Comparison of ENCODE assay signal across 8 cellular contexts in genomic region chr12:4648499-4649357, GRCh38. TPM values are rescaled to one million over a fixed set of nuclear protein-coding genes. Genes with fewer than 3 reads are reported as not detected.
DNase-seq lines count a peak whose midpoint lies in the region; ATAC-seq and TF ChIP-seq lines count a peak whose summit lies in the region.

Gene AKAP3, minus strand, starts transcription at chr12:4649051. Its CDS starts 10,855 bp downstream, at chr12:4638196.
Gene NDUFA9, plus strand, starts transcription at chr12:4649114. Its CDS starts 13 bp downstream, at chr12:4649127.

- peaks cover 0 to 2% (median 0%) of the 10 kb centered on the region in 7 donors for H3K9me3 Mint-ChIP-seq in CD14-positive monocyte
- no peaks in the 10 kb centered on the region for H3K9me3 Mint-ChIP-seq in effector memory CD8-positive, alpha-beta T cell

- DNase-seq in CD14-positive monocyte (ENCODE audit: low spot score) (peak; percentile 71), HK-2 (ENCODE audit: unreplicated experiment) (peak; percentile 83), NCI-H82 treated with DMSO at 0.1 percent for 48 hours (lab: John Stamatoyannopoulos, UW; ENCODE audit: unreplicated experiment) (peak; percentile 78), medulla oblongata (ENCODE audit: extremely low spot score) (peak; percentile 89)
- DNase-seq in activated CD8-positive, alpha-beta memory T cell treated with anti-CD3 and anti-CD28 coated beads for 24 hours, result peak; percentile 89
- peak; percentile 64 to 77 (median 66) for DNase-seq in effector memory CD8-positive, alpha-beta T cell
- DNase-seq in stimulated activated CD4-positive, alpha-beta T cell treated with anti-CD3 and anti-CD28 coated beads, TNF-alpha, amount 100 ng/mL, for 48 hours (ENCODE audit: low read depth in 3 of 3), result peak; percentile 65 to 75 (median 67)

- peak; percentile 81 for ATAC-seq in GM19372 (IDR thresholded peaks at IDR 0.05; ENCODE audit: low read depth, unreplicated experiment)
- peak; percentile 95 for ATAC-seq in effector memory CD8-positive, alpha-beta T cell (replicated peaks)

- peaks cover 32% of the 10 kb centered on the region for H3K4me1 Mint-ChIP-seq in CD14-positive monocyte
- H3K4me1 Mint-ChIP-seq in effector memory CD8-positive, alpha-beta T cell (ENCODE audit: low read depth in 2 of 2), result peaks cover 30 to 32% of the 10 kb centered on the region in 2 donors

- peaks cover 0 to 8% of the 10 kb centered on the region in 2 donors for H3K36me3 Mint-ChIP-seq in CD14-positive monocyte
- peaks cover 3% of the 10 kb centered on the region for H3K36me3 Mint-ChIP-seq in effector memory CD8-positive, alpha-beta T cell (ENCODE audit: insufficient read depth)

- peaks cover 6 to 15% (median 10%) of the 10 kb centered on the region in 3 donors for H3K27me3 Mint-ChIP-seq in CD14-positive monocyte (ENCODE audit: low read depth in 3 of 3)
- no peaks in the 10 kb centered on the region for H3K27me3 Mint-ChIP-seq in effector memory CD8-positive, alpha-beta T cell

- intact Hi-C loops in CD14-positive monocyte (cut with micrococcal nuclease), result loop anchor here in 1 of 2 donors (10.0 kb wide), 1 partner anchor 324 kb away; the partner anchor contains the start of gene TIGAR

- H3K27ac Mint-ChIP-seq in CD14-positive monocyte, result peak within 1 kb of the TSS; percentile 85 to 97 (median 94)
- H3K27ac Mint-ChIP-seq in effector memory CD8-positive, alpha-beta T cell, result peak within 1 kb of the TSS; percentile 95 to 96

- no peak for TF ChIP-seq CTCF in CD14-positive monocyte (IDR thresholded peaks at IDR 0.05)

- peak within 1 kb of the TSS; percentile 94 for H3K4me3 Mint-ChIP-seq in CD14-positive monocyte
- H3K4me3 Mint-ChIP-seq in effector memory CD8-positive, alpha-beta T cell, result peak within 1 kb of the TSS; percentile 96 to 97

RNA-seq across cellular contexts. Expression of gene AKAP3, which starts in this region (rescaled TPM):
- not detected for polyA plus RNA-seq in CD14-positive monocyte

RNA-seq across cellular contexts. Expression of gene NDUFA9, which starts in this region (rescaled TPM):
- polyA plus RNA-seq in CD14-positive monocyte, result 100 to 1,000 TPM; 136 to 200 TPM

Comparison
In these comparisons a context has a peak if more than half of its experiments do, and no peak if none do; other contexts are left out.
1. Peak in every context shown above with its lines: DNase-seq and ATAC-seq.